In the genomic region with DNA sequence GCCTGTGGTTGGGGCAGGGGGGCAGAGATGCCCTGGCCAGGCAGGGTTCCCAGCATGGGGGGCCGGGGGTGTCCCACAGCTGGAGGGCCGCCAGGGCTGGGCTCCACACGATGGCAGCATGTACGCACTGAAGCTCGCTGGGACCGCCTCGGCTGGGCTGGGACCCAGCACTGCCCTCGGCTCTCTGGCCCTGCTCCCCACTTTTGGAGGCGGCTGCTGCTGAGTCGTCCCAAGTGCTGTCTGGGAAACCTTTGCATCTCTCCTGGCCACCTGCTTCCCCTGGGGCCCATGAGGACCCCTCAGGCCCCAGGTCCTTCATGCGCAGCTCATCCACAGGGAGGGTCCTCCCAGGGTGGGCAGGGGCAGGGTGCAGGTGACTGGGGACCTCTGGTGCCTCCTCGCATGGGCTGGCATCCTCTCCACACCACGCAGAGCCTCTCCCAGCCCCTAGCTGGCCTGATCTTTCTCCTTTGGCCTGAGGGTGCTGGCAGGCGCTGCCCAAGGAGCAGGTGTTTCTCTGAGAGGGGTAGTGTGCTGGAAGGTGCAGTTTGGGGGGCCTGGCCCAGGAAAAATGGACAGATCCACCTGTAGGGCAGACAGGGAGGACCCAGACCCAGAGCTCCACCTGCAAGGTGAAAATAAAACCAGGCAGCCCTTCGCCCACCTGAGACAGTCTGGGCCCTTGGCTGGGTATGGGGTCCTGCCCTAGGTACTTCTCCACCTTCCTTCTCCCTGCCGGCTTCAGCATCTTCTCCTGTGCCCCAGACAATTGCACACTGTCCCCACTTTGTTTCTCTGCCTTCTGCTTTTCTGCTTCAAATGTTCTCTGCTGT, we compare ENCODE assay signal across 17 cellular contexts. TPM values are rescaled to one million over a fixed set of nuclear protein-coding genes. Genes with fewer than 3 reads are reported as not detected.
DNase-seq lines count a peak whose midpoint lies in the region; ATAC-seq, FAIRE-seq and TF ChIP-seq lines count a peak whose summit lies in the region.
"Had no signal": no experiment of that assay in that cellular context is flagged by ENCODE, and none has a peak within 500 bp of the region (broad histone marks: within the 10 kb centered on the region; RNA-seq: fewer than 3 reads in every experiment).

No MANE protein-coding gene starts in this region.

- no TSS peak for BruUV-seq in HepG2 (replicated peaks; lab: Mats Ljungman, UMichigan)

- no peaks in the 10 kb centered on the region for H4K20me1 ChIP-seq in HepG2 (ENCODE audit: insufficient read depth, low read length)

- FAIRE-seq in HepG2 (lab: Jason Lieb, UNC), result no peak

- peaks cover 2% of the 10 kb centered on the region for H3K27me3 Mint-ChIP-seq in endodermal cell (ENCODE audit: insufficient read depth)

- intact Hi-C loops in HepG2 (cut with micrococcal nuclease; ENCODE audit: unreplicated experiment) (no loop called here), right lobe of liver (cut with DNase I) (no loop called here), posterior vena cava (cut with DNase I) (no loop called here)

- ATAC-seq in HepG2 (no peak), right lobe of liver (no peak), GM21526 (IDR thresholded peaks at IDR 0.05; ENCODE audit: low FRiP score, unreplicated experiment) (no peak)

- H3K36me3 ChIP-seq in HepG2 (replicated peaks in 1 of 2; ENCODE audit: control insufficient read depth in 1 of 2, insufficient read depth in 2 of 2, low read length in 2 of 2) (no peaks in the 10 kb centered on the region), right lobe of liver (no peaks in the 10 kb centered on the region), endodermal cell (ENCODE audit: control insufficient read depth, insufficient read depth, low read length) (no peaks in the 10 kb centered on the region)

- POLR2A ChIA-PET in HepG2 (lab: Yijun Ruan, JAX), result no interaction called here

- in situ Hi-C loops in HepG2 (cut with HindIII; ENCODE audit: extremely low pct_ligation_motif_present, low pct_unique_long_range_greater_than_20kb), result no loop called here

- H3K4me2 ChIP-seq in HepG2 (ENCODE audit: low read depth, low read length), result no peak overlapping the region
- H3K4me2 ChIP-seq: PC-9 had no signal

- no peak for TF ChIP-seq POLR2A in HepG2 (IDR thresholded peaks at IDR 0.05; ENCODE audit: insufficient read depth in 1 of 2, low read depth in 2 of 2, low read length in 2 of 2)
- no peak for TF ChIP-seq POLR2A in right lobe of liver (IDR thresholded peaks at IDR 0.05)

- H3K4me1 ChIP-seq in HepG2 (ENCODE audit: insufficient read depth, low read length) (peaks cover 42% of the 10 kb centered on the region), right lobe of liver (no peaks in the 10 kb centered on the region), endodermal cell (ENCODE audit: control insufficient read depth, insufficient read depth, low read length) (no peaks in the 10 kb centered on the region)

- H3K9me3 Mint-ChIP-seq in endodermal cell, result peaks cover 22% of the 10 kb centered on the region

- H3K36me3 Mint-ChIP-seq in endodermal cell (ENCODE audit: low read depth), result peaks cover 10% of the 10 kb centered on the region

- DNase-seq in HepG2 (ENCODE audit: low spot score), result no peak
- DNase-seq in right lobe of liver, result no peak
- DNase-seq in endodermal cell, result peak; percentile 34
- peak; percentile 60 for DNase-seq in posterior vena cava (ENCODE audit: low spot score)
- DNase-seq in glomerular visceral epithelial cell (ENCODE audit: extremely low spot score), result no peak
- DNase-seq in foreskin fibroblast, result no peak
- DNase-seq: C1 segment of cervical spinal cord, KG1, NCI-H1048, NCI-H1436 treated with DMSO at 0.1 percent for 48 hours, NCI-H2029 treated with DMSO at 0.1 percent for 48 hours, NCI-H510A treated with DMSO at 0.1 percent for 48 hours, NCI-H82, PC-9 had no signal

- CTCF ChIA-PET in HepG2 (lab: Yijun Ruan, JAX; ENCODE audit: low intra/inter-chr PET ratio, low total read pairs), result no interaction called here

- H3K9ac ChIP-seq in HepG2 (ENCODE audit: insufficient read depth, low read depth, low read length) (no peak overlapping the region), endodermal cell (ENCODE audit: extremely low read depth, low read length, poor library complexity, severe bottlenecking) (no peak overlapping the region)

- no peaks in the 10 kb centered on the region for H3K27me3 ChIP-seq in HepG2 (ENCODE audit: control insufficient read depth in 1 of 2, insufficient read depth in 2 of 2, low read length in 2 of 2)
- H3K27me3 ChIP-seq in right lobe of liver, result no peaks in the 10 kb centered on the region
- H3K27me3 ChIP-seq in endodermal cell (ENCODE audit: control insufficient read depth, insufficient read depth, low read length, poor library complexity, severe bottlenecking), result no peaks in the 10 kb centered on the region

- no peak for TF ChIP-seq CTCF in HepG2 (CRISPR knock-in tag; IDR thresholded peaks at IDR 0.05)
- no peak for TF ChIP-seq CTCF in right lobe of liver (IDR thresholded peaks at IDR 0.05)
- TF ChIP-seq CTCF in endodermal cell (conservative IDR thresholded peaks at IDR 0.05), result no peak
- TF ChIP-seq CTCF in foreskin fibroblast (IDR thresholded peaks at IDR 0.05; ENCODE audit: low read depth, low read length), result no peak

- H2AFZ ChIP-seq in HepG2 (ENCODE audit: low read length), result no peak overlapping the region
- H2AFZ ChIP-seq: PC-9 had no signal

- no peak overlapping the region for H3K4me3 Mint-ChIP-seq in endodermal cell

- TF ChIP-seq EP300 in HepG2 (IDR thresholded peaks at IDR 0.05; ENCODE audit: low read depth in 2 of 2, low read length in 2 of 2) (no peak), HepG2 (CRISPR knock-in tag; IDR thresholded peaks at IDR 0.05; ENCODE audit: borderline replicate concordance) (no peak)

- H3K4me1 Mint-ChIP-seq in endodermal cell, result peaks cover 4% of the 10 kb centered on the region

- H3K9me3 ChIP-seq in HepG2 (ENCODE audit: low read length) (peaks cover 6% of the 10 kb centered on the region), right lobe of liver (no peaks in the 10 kb centered on the region), endodermal cell (ENCODE audit: control insufficient read depth, low read length) (peaks cover 10% of the 10 kb centered on the region)

- no peak overlapping the region for H3K27ac Mint-ChIP-seq in endodermal cell

- WGBS in HepG2 (ENCODE audit: low lambda C conversion rate), result 89% methylated on average over 14 of the region's 16 CpGs
- WGBS in right lobe of liver (ENCODE audit: insufficient coverage, low coverage, low lambda C conversion rate, missing lambda C conversion rate), result 50% methylated on average over 1 of the region's 16 CpGs
- 90 to 97% methylated on average over 10 to 16 of the region's 16 CpGs for WGBS in endodermal cell (ENCODE audit: insufficient coverage in 1 of 2, insufficient read length in 1 of 2), 2 experiments

- no peak for TF ChIP-seq RAD21 in HepG2 (CRISPR knock-in tag; IDR thresholded peaks at IDR 0.05)

- H3K27ac ChIP-seq in HepG2 (ENCODE audit: extremely low read length, insufficient read depth, low read length) (no peak overlapping the region), right lobe of liver (no peak overlapping the region), endodermal cell (ENCODE audit: low read depth, low read length) (no peak overlapping the region)
- H3K27ac ChIP-seq: PC-9 had no signal

- H3K79me2 ChIP-seq in HepG2 (ENCODE audit: insufficient read depth, low read length), result no peaks in the 10 kb centered on the region

- H3K4me3 ChIP-seq in HepG2 (replicated peaks in 1 of 3; ENCODE audit: insufficient read depth in 1 of 3, low read depth in 2 of 3, low read length in 3 of 3) (no peak overlapping the region), right lobe of liver (no peak overlapping the region), endodermal cell (ENCODE audit: low read length) (no peak overlapping the region), foreskin fibroblast (ENCODE audit: low read depth in 1 of 2, low read length in 2 of 2) (no peak overlapping the region)
- H3K4me3 ChIP-seq: PC-9 had no signal

RNA-seq across cellular contexts. Expression of gene DLK1, which starts 46.9 kb away (rescaled TPM):
- 48.2 and 95.5 TPM in 2 replicates for total RNA-seq in HepG2 (2016; rRNA removed; fragmentation: Illumina TruSeq; extraction: Trizol)
- 20.1 and 21.5 TPM in 2 replicates for total RNA-seq in HepG2 (2016; cell fraction: cytosol; rRNA removed; fragmentation: Illumina TruSeq; extraction: Trizol; ENCODE audit: low read depth)
- 42.8 and 103 TPM in 2 replicates for total RNA-seq in HepG2 (2016; cell fraction: insoluble cytoplasmic fraction; rRNA removed; fragmentation: Illumina TruSeq; extraction: Trizol)
- 36.0 and 50.6 TPM in 2 replicates for total RNA-seq in HepG2 (2016; cell fraction: membrane; rRNA removed; fragmentation: Illumina TruSeq; extraction: Trizol)
- total RNA-seq in HepG2 (2016; cell fraction: nucleus; rRNA removed; fragmentation: Illumina TruSeq; extraction: Trizol), result 89.0 and 105 TPM in 2 replicates
- 312 and 395 TPM in 2 replicates for polyA plus RNA-seq in HepG2 (2011; rRNA removed)
- 265 and 361 TPM in 2 replicates for polyA plus RNA-seq in HepG2 (2011; cell fraction: cytosol; rRNA removed)
- 341 and 399 TPM in 2 replicates for polyA plus RNA-seq in HepG2 (2011; cell fraction: nucleus; rRNA removed)
- polyA plus RNA-seq in HepG2 (2012), result 757 and 768 TPM in 2 replicates
- 47.2 and 71.3 TPM in 2 replicates for polyA plus RNA-seq in HepG2 (2016; cell fraction: cytosol; fragmentation: Illumina TruSeq; extraction: Trizol; ENCODE audit: low read depth)
- 105 and 121 TPM in 2 replicates for polyA plus RNA-seq in HepG2 (2016; cell fraction: insoluble cytoplasmic fraction; fragmentation: Illumina TruSeq; extraction: Trizol; ENCODE audit: low read depth)
- polyA plus RNA-seq in HepG2 (2016; cell fraction: membrane; fragmentation: Illumina TruSeq; extraction: Trizol; ENCODE audit: low read depth), result 59.9 and 79.2 TPM in 2 replicates
- 324 and 361 TPM in 2 replicates for polyA plus RNA-seq in HepG2 (2016; cell fraction: nucleus; fragmentation: Illumina TruSeq; extraction: Trizol; ENCODE audit: insufficient read depth, low read depth)
- polyA minus RNA-seq in HepG2 (2011; rRNA and poly(A)+ RNA removed; ENCODE audit: low replicate concordance), result 0.49 and 99.7 TPM in 2 replicates
- polyA minus RNA-seq in HepG2 (2011; cell fraction: cytosol; rRNA and poly(A)+ RNA removed), result 86.7 and 119 TPM in 2 replicates
- polyA minus RNA-seq in HepG2 (2011; cell fraction: nucleus; rRNA and poly(A)+ RNA removed), result 18.8 and 31.0 TPM in 2 replicates
- total RNA-seq in right lobe of liver, result 10 to 100 TPM in 1 of 6 experiments, 1 to 10 TPM in 2, not detected in 3; 1.7 to 13.4 (median 3.8) TPM
- 100 to 1,000 TPM in 1 of 2 donors, 10 to 100 TPM in 1; 78.3 to 117 TPM for total RNA-seq in endodermal cell
- polyA plus RNA-seq in endodermal cell (2013, experiment 1 of 2), result 99.8 TPM
- 92.1 TPM for polyA plus RNA-seq in endodermal cell (2013, experiment 2 of 2)
- total RNA-seq in posterior vena cava, result not detected
- total RNA-seq: A673, H4, PC-9 had no signal

RNA-seq across cellular contexts. Expression of gene MEG3, which starts 52.4 kb away (rescaled TPM):
- total RNA-seq in HepG2 (2016; rRNA removed; fragmentation: Illumina TruSeq; extraction: Trizol) (not detected in 2 replicates), right lobe of liver (10 to 100 TPM in 5 of 6 experiments, 1 to 10 TPM in 1; 5.7 to 43.7 (median 23.9) TPM), endodermal cell (10 to 100 TPM in 1 of 2 donors, 1 to 10 TPM in 1; 5.3 to 15.3 TPM), posterior vena cava (10 to 100 TPM; 56.2 to 99.4 TPM)
- not detected in 2 replicates for total RNA-seq in HepG2 (2016; cell fraction: cytosol; rRNA removed; fragmentation: Illumina TruSeq; extraction: Trizol; ENCODE audit: low read depth)
- total RNA-seq in HepG2 (2016; cell fraction: insoluble cytoplasmic fraction; rRNA removed; fragmentation: Illumina TruSeq; extraction: Trizol), result not detected in 2 replicates
- total RNA-seq in HepG2 (2016; cell fraction: membrane; rRNA removed; fragmentation: Illumina TruSeq; extraction: Trizol), result not detected in 2 replicates
- 0.38 TPM in 1 of 2 replicates, not detected in the other for total RNA-seq in HepG2 (2016; cell fraction: nucleus; rRNA removed; fragmentation: Illumina TruSeq; extraction: Trizol)
- 0.07 and 0.17 TPM in 2 replicates for polyA plus RNA-seq in HepG2 (2011; rRNA removed)
- 0.03 TPM in 1 of 2 replicates, not detected in the other for polyA plus RNA-seq in HepG2 (2011; cell fraction: cytosol; rRNA removed)
- 0.59 and 0.62 TPM in 2 replicates for polyA plus RNA-seq in HepG2 (2011; cell fraction: nucleus; rRNA removed)
- polyA plus RNA-seq in HepG2 (2012), result 0.12 TPM in 1 of 2 replicates, not detected in the other
- not detected in 2 replicates for polyA plus RNA-seq in HepG2 (2016; cell fraction: cytosol; fragmentation: Illumina TruSeq; extraction: Trizol; ENCODE audit: low read depth)
- not detected in 2 replicates for polyA plus RNA-seq in HepG2 (2016; cell fraction: insoluble cytoplasmic fraction; fragmentation: Illumina TruSeq; extraction: Trizol; ENCODE audit: low read depth)
- polyA plus RNA-seq in HepG2 (2016; cell fraction: membrane; fragmentation: Illumina TruSeq; extraction: Trizol; ENCODE audit: low read depth), result not detected in 2 replicates
- 0.15 TPM in 1 of 2 replicates, not detected in the other for polyA plus RNA-seq in HepG2 (2016; cell fraction: nucleus; fragmentation: Illumina TruSeq; extraction: Trizol; ENCODE audit: insufficient read depth, low read depth)
- polyA minus RNA-seq in HepG2 (2011; rRNA and poly(A)+ RNA removed; ENCODE audit: low replicate concordance), result 0.08 TPM in 1 of 2 replicates, not detected in the other
- not detected in 2 replicates for polyA minus RNA-seq in HepG2 (2011; cell fraction: cytosol; rRNA and poly(A)+ RNA removed)
- 0.12 and 0.26 TPM in 2 replicates for polyA minus RNA-seq in HepG2 (2011; cell fraction: nucleus; rRNA and poly(A)+ RNA removed)
- 5.6 TPM for polyA plus RNA-seq in endodermal cell (2013, experiment 1 of 2)
- polyA plus RNA-seq in endodermal cell (2013, experiment 2 of 2), result 2.9 TPM
- total RNA-seq: H4, PC-9 had no signal

Comparison
In these comparisons a context has a peak if more than half of its experiments do, and no peak if none do; other contexts are left out.
1. RNA of gene MEG3, which starts 52.4 kb away (total RNA-seq): 56.2 to 99.4 TPM in posterior vena cava, 5.7 to 43.7 TPM in right lobe of liver and 5.3 to 15.3 TPM in endodermal cell; 0.38 TPM in HepG2; every median in the first group is over 4 times any median in the second.
2. DNase-seq: peak in endodermal cell (single experiment) and posterior vena cava (single experiment); none in HepG2 (single experiment), right lobe of liver (0 of 3), glomerular visceral epithelial cell (single experiment) and foreskin fibroblast (0 of 2).